ENCODE assay signal across 9 cellular contexts in the genomic region with DNA sequence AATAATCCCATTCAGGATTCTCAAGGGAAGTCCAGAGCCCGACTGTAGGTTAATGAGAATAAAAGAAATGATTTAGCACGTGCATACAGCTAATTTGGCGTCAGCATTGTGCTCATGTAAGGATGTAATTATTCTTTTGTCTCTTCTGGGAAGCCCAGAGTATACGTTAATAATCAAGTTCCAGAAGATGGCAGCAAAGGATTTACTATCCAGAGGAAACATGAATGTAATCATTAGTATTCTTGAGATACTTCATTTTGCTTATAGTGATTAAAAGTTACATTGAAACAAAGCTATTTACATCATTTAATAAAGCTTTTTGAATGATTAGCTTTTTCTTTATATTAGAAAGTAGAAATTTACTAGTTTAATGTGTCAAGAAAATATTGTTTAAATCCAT. TPM values are rescaled to one million over a fixed set of nuclear protein-coding genes. Genes with fewer than 3 reads are reported as not detected.
DNase-seq lines count a peak whose midpoint lies in the region; ATAC-seq, FAIRE-seq and TF ChIP-seq lines count a peak whose summit lies in the region.
"Had no signal": no experiment of that assay in that cellular context is flagged by ENCODE, and none has a peak within 500 bp of the region (broad histone marks: within the 10 kb centered on the region; RNA-seq: fewer than 3 reads in every experiment).

No MANE protein-coding gene starts in this region.

- no peak overlapping the region for H2BK15ac ChIP-seq in H1 (ENCODE audit: low read length)

- H3K27me3 ChIP-seq in H1 (replicated peaks in 1 of 4; ENCODE audit: control insufficient read depth in 3 of 4, extremely low read depth in 1 of 4, insufficient read depth in 3 of 4, low read length in 3 of 4): 0 out of 7 replicates have a peak, but pooled peaks cover 0 to 4% (median 0%) of the 10 kb centered on the region in 4 experiments

- no peak overlapping the region for H3K23ac ChIP-seq in H1 (ENCODE audit: insufficient read length)

- no peak overlapping the region for H3K14ac ChIP-seq in H1 (ENCODE audit: insufficient read length)

- ATAC-seq in HG03342 (IDR thresholded peaks at IDR 0.05; ENCODE audit: unreplicated experiment): no peak
- no peak for ATAC-seq in HG02870 (IDR thresholded peaks at IDR 0.05; ENCODE audit: unreplicated experiment)

- no peak for TF ChIP-seq EP300 in H1 (IDR thresholded peaks at IDR 0.05; ENCODE audit: borderline replicate concordance in 1 of 2, low read depth in 2 of 2, low read length in 2 of 2)

- H3K79me2 ChIP-seq in H1 (ENCODE audit: control insufficient read depth in 1 of 2, insufficient read depth in 2 of 2, low read length in 2 of 2): no peaks in the 10 kb centered on the region

- no peak overlapping the region for H2BK20ac ChIP-seq in H1 (ENCODE audit: low read length)

- H3K9me3 ChIP-seq in H1 (ENCODE audit: insufficient read depth in 2 of 2, low read depth in 1 of 2, low read length in 1 of 2): no peaks in the 10 kb centered on the region

- H4K20me1 ChIP-seq in H1 (replicated peaks in 1 of 2; ENCODE audit: control insufficient read depth in 1 of 2, insufficient read depth in 2 of 2, low read length in 2 of 2): no peaks in the 10 kb centered on the region

- no peak overlapping the region for H3K56ac ChIP-seq in H1 (replicated peaks; ENCODE audit: insufficient read length, low read depth, low read length)

- no peak overlapping the region for H2AK5ac ChIP-seq in H1 (ENCODE audit: low read depth, low read length)

- 60% methylated on average over 4 of the region's 4 CpGs; no CpG with 5 or more reads in 1 of the 2 experiments for WGBS in H1 (ENCODE audit: extremely low coverage in 1 of 2, insufficient coverage in 1 of 2, insufficient read length in 1 of 2, insufficient replicate concordance in 2 of 2, low coverage in 1 of 2, low lambda C conversion rate in 2 of 2, missing lambda C conversion rate in 1 of 2), 2 experiments

- no peak overlapping the region for H4K8ac ChIP-seq in H1 (ENCODE audit: extremely low read depth, insufficient read depth, low read length)

- H3K18ac ChIP-seq in H1 (ENCODE audit: extremely low read depth, low read length): no peak overlapping the region

- DNase-seq in H4 (ENCODE audit: low spot score) (peak; percentile 71), NCI-H524 treated with DMSO at 0.1 percent for 48 hours (lab: John Stamatoyannopoulos, UW) (peak; percentile 24), H1 (ENCODE audit: low read depth in 1 of 2, low spot score in 2 of 2) (no peak), pons (ENCODE audit: low spot score) (peak; percentile 76), NCI-H2107 treated with DMSO at 0.1 percent for 48 hours (lab: John Stamatoyannopoulos, UW; ENCODE audit: unreplicated experiment) (no peak), cortex of kidney (lab: John Stamatoyannopoulos, UW) (no peak)

- H3K4me2 ChIP-seq in H1 (ENCODE audit: insufficient read depth in 1 of 2, low read depth in 2 of 2, low read length in 2 of 2): no peak overlapping the region

- H3K23me2 ChIP-seq in H1 (ENCODE audit: low read depth, low read length): no peaks in the 10 kb centered on the region

- H3K36me3 ChIP-seq in H1 (ENCODE audit: control insufficient read depth in 2 of 4, insufficient read depth in 4 of 4, low read length in 3 of 4): no peaks in the 10 kb centered on the region

- CTCF ChIA-PET in H1 (lab: Charles Lee; ENCODE audit: partially characterized antibody): interaction anchor here (0.9 to 2.2 kb wide), 5 partner anchors 10 to 384 kb away, joined by 3 to 9 read pairs (median 5); no protein-coding TSS in a partner anchor

- H3K4me3 ChIP-seq in H1 (ENCODE audit: extremely low read depth in 1 of 4, insufficient read depth in 2 of 4, low read depth in 3 of 4, low read length in 4 of 4): no peak overlapping the region

- no peak overlapping the region for H4K91ac ChIP-seq in H1 (replicated peaks; ENCODE audit: insufficient read length, low read length)

- no peak for FAIRE-seq in H1 (lab: Jason Lieb, UNC)

- no peak for TF ChIP-seq POLR2A in H1 (IDR thresholded peaks at IDR 0.05; ENCODE audit: control extremely low read depth in 1 of 2, low read depth in 2 of 2, low read length in 2 of 2)

- no peak overlapping the region for H3K4ac ChIP-seq in H1 (replicated peaks; ENCODE audit: insufficient read length, low read depth, low read length)

- no peak overlapping the region for H3K27ac ChIP-seq in H1 (ENCODE audit: low read depth, low read length)
- H3K27ac ChIP-seq: epithelial cell of prostate had no signal

- no peaks in the 10 kb centered on the region for H3K4me1 ChIP-seq in H1 (replicated peaks in 1 of 4; ENCODE audit: control insufficient read depth in 3 of 4, insufficient read depth in 4 of 4, low read length in 3 of 4)

- H4K5ac ChIP-seq in H1 (ENCODE audit: insufficient read length, low read depth, low read length): no peak overlapping the region

- peak in 2 of 3 experiments; percentile 6 to 21; a peak in 2 of 4 replicates for TF ChIP-seq CTCF in H1 (IDR thresholded peaks at IDR 0.05; ENCODE audit: control extremely low read depth in 1 of 3, insufficient read depth in 1 of 3, low read depth in 1 of 3, low read length in 3 of 3)

- no peak overlapping the region for H3K9ac ChIP-seq in H1 (replicated peaks in 1 of 4; ENCODE audit: extremely low read depth in 1 of 4, low read depth in 3 of 4, low read length in 3 of 4)

- no peak overlapping the region for H2BK12ac ChIP-seq in H1 (ENCODE audit: low read depth, low read length)

- no peak overlapping the region for H2AFZ ChIP-seq in H1 (ENCODE audit: low read length)

- peak; percentile 52 to 60 for TF ChIP-seq RAD21 in H1 (IDR thresholded peaks at IDR 0.05 in 1 of 2, conservative IDR thresholded peaks at IDR 0.05 in 1 of 2; ENCODE audit: low read depth in 2 of 2, low read length in 2 of 2)

- POLR2A ChIA-PET in H1 (lab: Charles Lee; ENCODE audit: partially characterized antibody): no interaction called here

- H2BK120ac ChIP-seq in H1 (replicated peaks; ENCODE audit: low read depth, low read length): no peak overlapping the region

- H2BK5ac ChIP-seq in H1 (ENCODE audit: low read depth, low read length): no peak overlapping the region

- H3K79me1 ChIP-seq in H1 (ENCODE audit: low read depth, low read length): no peaks in the 10 kb centered on the region

TF ChIP-seq in H1, 55 proteins besides CTCF, POLR2A, EP300 and RAD21:
- no peak for TF ChIP-seq TAF7 (optimal IDR thresholded peaks at IDR 0.05; ENCODE audit: borderline replicate concordance, low read depth, low read length)
- no peak for TF ChIP-seq E2F6 (IDR thresholded peaks at IDR 0.05)
- no peak for TF ChIP-seq CEBPB (IDR thresholded peaks at IDR 0.05; ENCODE audit: low read depth, low read length)
- no peak for TF ChIP-seq SP4 (IDR thresholded peaks at IDR 0.05; ENCODE audit: low read length)
- no peak for TF ChIP-seq SIN3A (conservative IDR thresholded peaks at IDR 0.05 in 1 of 2, IDR thresholded peaks at IDR 0.05 in 1 of 2; ENCODE audit: low read depth in 1 of 2, low read length in 2 of 2)
- TF ChIP-seq POLR2AphosphoS5 (IDR thresholded peaks at IDR 0.05; ENCODE audit: low read depth, low read length): no peak
- no peak for TF ChIP-seq JUND (IDR thresholded peaks at IDR 0.05; ENCODE audit: low read length)
- TF ChIP-seq ZNF274 (IDR thresholded peaks at IDR 0.05; ENCODE audit: borderline replicate concordance, extremely low read depth, low read length): no peak
- no peak for TF ChIP-seq RXRA (IDR thresholded peaks at IDR 0.05; ENCODE audit: insufficient read depth, low read depth, low read length)
- TF ChIP-seq SIRT6 (IDR thresholded peaks at IDR 0.05; ENCODE audit: low read length): no peak
- TF ChIP-seq BCL11A (IDR thresholded peaks at IDR 0.05; ENCODE audit: low read depth in 2 of 2, low read length in 2 of 2): no peak
- no peak for TF ChIP-seq ASH2L (IDR thresholded peaks at IDR 0.05; ENCODE audit: low read length)
- no peak for TF ChIP-seq GABPA (IDR thresholded peaks at IDR 0.05; ENCODE audit: borderline replicate concordance, insufficient read depth, low read length)

RNA-seq across cellular contexts. Expression of gene MAP9, which starts 27.1 kb away (rescaled TPM):
- 9.9 and 15.2 TPM in 2 replicates for total RNA-seq in H4 (2014; rRNA removed; shearing (Covaris generic))
- total RNA-seq in H1 (2021; fragmentation: NEBNext Ultra II Directional; extraction: Animal tissue kit (Norgen Biotek cat#: 25700)): 18.6 and 18.9 TPM in 2 replicates
- polyA plus RNA-seq in H1 (2011; rRNA removed): 2.1 and 2.4 TPM in 2 replicates
- polyA plus RNA-seq in H1 (2011; cell fraction: cytosol; rRNA removed): 2.1 TPM
- polyA plus RNA-seq in H1 (2011; cell fraction: nucleus; rRNA removed): 7.3 TPM
- polyA plus RNA-seq in H1 (2012, experiment 1 of 2): 5.5 to 9.5 TPM (median 6.3 TPM) in 4 replicates
- polyA plus RNA-seq in H1 (2012, experiment 2 of 2): 0.66 TPM
- 40.9 TPM for polyA plus RNA-seq in H1 (2013, experiment 1 of 2)
- 33.6 TPM for polyA plus RNA-seq in H1 (2013, experiment 2 of 2)
- polyA minus RNA-seq in H1 (2011; rRNA and poly(A)+ RNA removed): 5.6 and 8.0 TPM in 2 replicates
- polyA minus RNA-seq in H1 (2011; cell fraction: cytosol; rRNA and poly(A)+ RNA removed): 5.9 TPM
- polyA minus RNA-seq in H1 (2011; cell fraction: nucleus; rRNA and poly(A)+ RNA removed): 39.6 TPM

Comparison
In these comparisons a context has a peak if more than half of its experiments do, and no peak if none do; other contexts are left out.
1. DNase-seq: peak in H4 (single experiment), NCI-H524 treated with DMSO at 0.1 percent for 48 hours (single experiment) and pons (single experiment); none in H1 (0 of 2), NCI-H2107 treated with DMSO at 0.1 percent for 48 hours (single experiment) and cortex of kidney (single experiment).